Comparison of ENCODE assay signal across 2 cellular contexts in genomic region chr15:31312220-31312619, GRCh38.
TF ChIP-seq lines count a peak whose summit lies in the region.

No MANE protein-coding gene starts in this region.

TF ChIP-seq in H1, 55 proteins besides CTCF, POLR2A, EP300 and RAD21:
- TF ChIP-seq KDM4A (IDR thresholded peaks at IDR 0.05; ENCODE audit: low read depth, low read length, severe bottlenecking) (no peak), CTBP2 (IDR thresholded peaks at IDR 0.05; ENCODE audit: borderline replicate concordance, insufficient read depth, insufficient read length, low read length) (no peak), TCF12 (IDR thresholded peaks at IDR 0.05; ENCODE audit: low read depth, low read length) (no peak), POU5F1 (IDR thresholded peaks at IDR 0.05; ENCODE audit: low read depth, low read length) (no peak), TBP (IDR thresholded peaks at IDR 0.05; ENCODE audit: low read depth, low read length) (no peak), TEAD4 (IDR thresholded peaks at IDR 0.05; ENCODE audit: low read depth, low read length) (no peak), ZNF274 (IDR thresholded peaks at IDR 0.05; ENCODE audit: borderline replicate concordance, extremely low read depth, low read length) (no peak), NANOG (IDR thresholded peaks at IDR 0.05; ENCODE audit: insufficient read depth, low read depth, low read length, poor library complexity, severe bottlenecking) (no peak), CBX8 (IDR thresholded peaks at IDR 0.05; ENCODE audit: borderline replicate concordance, low read depth, low read length) (no peak), SP4 (IDR thresholded peaks at IDR 0.05; ENCODE audit: low read length) (no peak), BRCA1 (IDR thresholded peaks at IDR 0.05; ENCODE audit: low read depth, low read length) (no peak), BACH1 (IDR thresholded peaks at IDR 0.05; ENCODE audit: low read length) (no peak), NRF1 (IDR thresholded peaks at IDR 0.05; ENCODE audit: low read depth, low read length) (no peak), MAX (IDR thresholded peaks at IDR 0.05) (no peak)

TF ChIP-seq in SK-N-SH treated with all-trans-retinoic acid at 6 μM for 48 hours, 23 proteins besides CTCF, POLR2A, EP300 and RAD21:
- TF ChIP-seq POU6F1 (CRISPR knock-in tag; IDR thresholded peaks at IDR 0.05; ENCODE audit: borderline replicate concordance, low read depth) (no peak), BACH2 (CRISPR knock-in tag; IDR thresholded peaks at IDR 0.05; ENCODE audit: borderline replicate concordance) (no peak), ARNTL (CRISPR knock-in tag; IDR thresholded peaks at IDR 0.05; ENCODE audit: borderline replicate concordance, low read depth) (no peak), ZNF70 (CRISPR knock-in tag; IDR thresholded peaks at IDR 0.05) (no peak), TSHZ2 (CRISPR knock-in tag; IDR thresholded peaks at IDR 0.05) (no peak), CREB5 (CRISPR knock-in tag; IDR thresholded peaks at IDR 0.05; ENCODE audit: low read depth) (no peak), TOX (CRISPR knock-in tag; IDR thresholded peaks at IDR 0.05; ENCODE audit: borderline replicate concordance) (no peak), ZNF8 (CRISPR knock-in tag; IDR thresholded peaks at IDR 0.05) (no peak)
